ENCODE assay signal across 1 cellular context in genomic region chr2:47725808-47726207, GRCh38.
TF ChIP-seq lines count a peak whose summit lies in the region.

No MANE protein-coding gene starts in this region.

TF ChIP-seq in HepG2, 621 proteins besides CTCF, POLR2A, EP300 and RAD21:
- TF ChIP-seq CEBPB (IDR thresholded peaks at IDR 0.05; ENCODE audit: borderline replicate concordance, low read depth, low read length) (peak; percentile 79), ZNF879 (CRISPR knock-in tag; IDR thresholded peaks at IDR 0.05) (no peak)
